22 cellular contexts compared by ENCODE assay signal in the genomic region with DNA sequence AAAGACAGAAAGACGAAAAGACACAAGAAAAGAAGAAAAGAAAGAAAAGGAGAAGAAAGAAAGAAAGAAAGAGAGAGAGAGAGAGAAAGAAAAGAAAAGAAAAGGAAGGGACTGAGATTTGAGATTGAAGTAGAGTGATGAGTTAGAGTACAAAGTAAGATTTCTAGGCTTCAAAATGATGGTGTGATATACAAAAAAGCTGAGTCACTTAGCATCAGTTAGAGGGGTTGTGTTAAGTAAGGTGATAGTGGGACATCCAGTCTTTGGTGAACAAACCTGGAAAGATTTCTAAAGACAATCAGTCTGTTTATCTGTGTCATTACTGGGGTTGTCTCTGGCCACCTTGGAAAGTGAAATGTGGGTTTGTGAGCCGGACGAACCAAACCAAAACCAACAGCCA. TPM values are rescaled to one million over a fixed set of nuclear protein-coding genes. Genes with fewer than 3 reads are reported as not detected.
"Had no signal": no experiment of that assay in that cellular context is flagged by ENCODE, and none has a peak within 500 bp of the region (broad histone marks: within the 10 kb centered on the region; RNA-seq: fewer than 3 reads in every experiment).

No MANE protein-coding gene starts in this region.

- H3K4me3 Mint-ChIP-seq: natural killer cell treated with Interleukin-12 subunit alpha and Interleukin-12 subunit beta and Interleukin-15 and Interleukin-18, amount 100 ng/mL, for 72 hours; type B pancreatic cell had no signal

- H3K4me3 ChIP-seq: dorsolateral prefrontal cortex, esophagus muscularis mucosa, gastroesophageal sphincter, left ventricle myocardium inferior, lower lobe of right lung, psoas muscle, suprapubic skin, thyroid gland had no signal

- H3K27ac Mint-ChIP-seq: natural killer cell treated with Interleukin-12 subunit alpha and Interleukin-12 subunit beta and Interleukin-15 and Interleukin-18, amount 100 ng/mL, for 72 hours; type B pancreatic cell had no signal

- H3K36me3 ChIP-seq: gastroesophageal sphincter, lower lobe of right lung, suprapubic skin, thyroid gland had no signal

- FAIRE-seq: endometrium, kidney, urothelium cell line had no signal

- H3K4me1 ChIP-seq: left ventricle myocardium inferior, lower lobe of right lung, psoas muscle had no signal

- H3K9me3 Mint-ChIP-seq: natural killer cell treated with Interleukin-12 subunit alpha and Interleukin-12 subunit beta and Interleukin-15 and Interleukin-18, amount 100 ng/mL, for 72 hours had no signal

- DNase-seq: cortex of kidney; dorsolateral prefrontal cortex; effector CD8-positive, alpha-beta T cell; kidney; left cardiac atrium; left ventricle myocardium inferior; lower lobe of right lung; midbrain; occipital lobe; psoas muscle; retina; stimulated activated naive CD4-positive, alpha-beta T cell treated with Interleukin-2 at 50 U/mL for 16 hours; thyroid gland had no signal

- H3K27me3 ChIP-seq: dorsolateral prefrontal cortex, esophagus muscularis mucosa, gastroesophageal sphincter, suprapubic skin, thyroid gland had no signal

- H3K27ac ChIP-seq: dorsolateral prefrontal cortex, esophagus muscularis mucosa, gastroesophageal sphincter, left ventricle myocardium inferior, lower lobe of right lung, psoas muscle, suprapubic skin, thyroid gland had no signal

- H3K36me3 Mint-ChIP-seq: natural killer cell treated with Interleukin-12 subunit alpha and Interleukin-12 subunit beta and Interleukin-15 and Interleukin-18, amount 100 ng/mL, for 72 hours; type B pancreatic cell had no signal

- H3K9me3 ChIP-seq: esophagus muscularis mucosa, gastroesophageal sphincter, left ventricle myocardium inferior, lower lobe of right lung, psoas muscle, suprapubic skin, thyroid gland had no signal

- ATAC-seq: gastroesophageal sphincter; left cardiac atrium; lower lobe of right lung; natural killer cell treated with Interleukin-12 subunit alpha and Interleukin-12 subunit beta and Interleukin-15 and Interleukin-18, amount 100 ng/mL, for 72 hours; psoas muscle; sciatic nerve had no signal

- H3K27me3 Mint-ChIP-seq: type B pancreatic cell had no signal

RNA-seq across cellular contexts. Expression of gene SLC10A6, which starts 13.5 kb away (rescaled TPM):
- total RNA-seq: natural killer cell treated with Interleukin-12 subunit alpha and Interleukin-12 subunit beta and Interleukin-15 and Interleukin-18, amount 100 ng/mL, for 72 hours; occipital lobe had no signal

RNA-seq across cellular contexts. Expression of gene C4orf36, which starts 56.5 kb away (rescaled TPM):
- total RNA-seq: gastroesophageal sphincter; natural killer cell treated with Interleukin-12 subunit alpha and Interleukin-12 subunit beta and Interleukin-15 and Interleukin-18, amount 100 ng/mL, for 72 hours; skeletal muscle tissue had no signal
